Comparison of ENCODE assay signal across 9 cellular contexts in the genomic region with DNA sequence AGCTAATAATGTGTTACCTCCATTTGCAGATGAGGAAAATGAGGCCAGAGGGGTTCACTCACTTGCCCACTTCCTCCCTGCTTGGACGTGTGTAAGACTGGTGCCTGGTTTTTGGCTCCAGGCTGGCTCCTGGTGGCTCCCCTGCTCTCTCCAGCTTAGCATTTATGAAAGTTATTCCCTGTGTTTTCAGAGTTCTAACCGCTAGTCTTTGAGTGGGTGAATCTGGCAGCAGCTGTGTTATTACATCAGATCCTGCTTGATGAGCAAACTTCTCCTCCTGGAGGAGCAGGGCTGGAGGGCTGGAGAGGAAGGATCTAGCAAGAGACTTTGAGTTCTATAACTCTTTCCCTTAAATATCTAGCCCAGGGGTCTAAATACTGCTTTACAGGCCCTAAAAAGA.
A peak's percentile ranks its signal among the peaks of the same experiment; 100 is the strongest.
DNase-seq lines count a peak whose midpoint lies in the region; ATAC-seq and TF ChIP-seq lines count a peak whose summit lies in the region.
"Had no signal": no experiment of that assay in that cellular context is flagged by ENCODE, and none has a peak within 500 bp of the region (broad histone marks: within the 10 kb centered on the region; RNA-seq: fewer than 3 reads in every experiment).

No MANE protein-coding gene starts in this region.

- H3K4me1 Mint-ChIP-seq in CD8-positive, alpha-beta T cell (ENCODE audit: low read depth): no peaks in the 10 kb centered on the region

- no peaks in the 10 kb centered on the region for H3K36me3 Mint-ChIP-seq in CD8-positive, alpha-beta T cell

- TF ChIP-seq CTCF in coronary artery (IDR thresholded peaks at IDR 0.05) (peak; percentile 12), lower lobe of right lung (IDR thresholded peaks at IDR 0.05) (no peak)
- no peak for TF ChIP-seq CTCF in CD8-positive, alpha-beta T cell (IDR thresholded peaks at IDR 0.05)

- no peak overlapping the region for H3K27ac Mint-ChIP-seq in CD8-positive, alpha-beta T cell

- H3K36me3 ChIP-seq in lower lobe of right lung: no peaks in the 10 kb centered on the region
- H3K36me3 ChIP-seq in CD8-positive, alpha-beta T cell (ENCODE audit: insufficient read depth, low read length): no peaks in the 10 kb centered on the region

- H3K27ac ChIP-seq in coronary artery (peak overlapping the region; percentile 66 to 84), lower lobe of right lung (peak overlapping the region; percentile 1)
- H3K27ac ChIP-seq in CD8-positive, alpha-beta T cell (ENCODE audit: low read depth, low read length): no peak overlapping the region

- CTCF ChIA-PET in CD8-positive, alpha-beta T cell (lab: Charles Lee): no interaction called here

- POLR2A ChIA-PET in CD8-positive, alpha-beta T cell (lab: Charles Lee): no interaction called here

- intact Hi-C loops in lower lobe of right lung (cut with DNase I): no loop called here
- intact Hi-C loops in CD8-positive, alpha-beta T cell (cut with DNase I, micrococcal nuclease): no loop called here

- H3K9me3 ChIP-seq in lower lobe of right lung: no peaks in the 10 kb centered on the region
- H3K9me3 ChIP-seq in CD8-positive, alpha-beta T cell (ENCODE audit: low read length): no peaks in the 10 kb centered on the region

- DNase-seq in HT1080 (ENCODE audit: low read depth): peak; percentile 85
- DNase-seq in coronary artery (ENCODE audit: low spot score): peak; percentile 80
- no peak for DNase-seq in lower lobe of right lung
- DNase-seq in ureter (ENCODE audit: low spot score): peak; percentile 56
- DNase-seq in activated CD4-positive, CD25-positive, alpha-beta regulatory T cell treated with anti-CD3 and anti-CD28 coated beads, Interleukin-2, amount 50 U/mL, for 72 hours: no peak
- DNase-seq in CD8-positive, alpha-beta T cell: no peak
- no peak for DNase-seq in putamen (ENCODE audit: low spot score)
- DNase-seq: NCI-H1436 treated with DMSO at 0.1 percent for 48 hours; stimulated activated CD4-positive, alpha-beta T cell treated with anti-CD3 and anti-CD28 coated beads, Interleukin-12 subunit alpha, Interleukin-12 subunit beta, amount 100 ng/mL, for 4 hours had no signal

- peaks cover 25% of the 10 kb centered on the region for H3K4me1 ChIP-seq in lower lobe of right lung
- H3K4me1 ChIP-seq in CD8-positive, alpha-beta T cell (ENCODE audit: insufficient read depth, low read length): no peaks in the 10 kb centered on the region

- H3K27me3 Mint-ChIP-seq in CD8-positive, alpha-beta T cell (ENCODE audit: low read depth): peaks cover 4% of the 10 kb centered on the region

- no peaks in the 10 kb centered on the region for H3K27me3 ChIP-seq in lower lobe of right lung (ENCODE audit: low read depth)
- no peaks in the 10 kb centered on the region for H3K27me3 ChIP-seq in CD8-positive, alpha-beta T cell (ENCODE audit: insufficient read depth, low read length)

- peak; percentile 63 to 76 for ATAC-seq in lower lobe of right lung
- no peak for ATAC-seq in CD8-positive, alpha-beta T cell

- H3K4me3 Mint-ChIP-seq in CD8-positive, alpha-beta T cell: no peak overlapping the region

- H3K4me3 ChIP-seq in coronary artery: peak overlapping the region; percentile 21
- no peak overlapping the region for H3K4me3 ChIP-seq in lower lobe of right lung
- no peak overlapping the region for H3K4me3 ChIP-seq in CD8-positive, alpha-beta T cell (ENCODE audit: low read depth, low read length)

- no peaks in the 10 kb centered on the region for H3K9me3 Mint-ChIP-seq in CD8-positive, alpha-beta T cell

Comparison
In these comparisons a context has a peak if more than half of its experiments do, and no peak if none do; other contexts are left out.
1. DNase-seq: peak in HT1080 (single experiment), coronary artery (single experiment) and ureter (single experiment); none in lower lobe of right lung (single experiment), activated CD4-positive, CD25-positive, alpha-beta regulatory T cell treated with anti-CD3 and anti-CD28 coated beads, Interleukin-2, amount 50 U/mL, for 72 hours (single experiment), CD8-positive, alpha-beta T cell (0 of 7) and putamen (single experiment).